10 cellular contexts compared by ENCODE assay signal in the genomic region with DNA sequence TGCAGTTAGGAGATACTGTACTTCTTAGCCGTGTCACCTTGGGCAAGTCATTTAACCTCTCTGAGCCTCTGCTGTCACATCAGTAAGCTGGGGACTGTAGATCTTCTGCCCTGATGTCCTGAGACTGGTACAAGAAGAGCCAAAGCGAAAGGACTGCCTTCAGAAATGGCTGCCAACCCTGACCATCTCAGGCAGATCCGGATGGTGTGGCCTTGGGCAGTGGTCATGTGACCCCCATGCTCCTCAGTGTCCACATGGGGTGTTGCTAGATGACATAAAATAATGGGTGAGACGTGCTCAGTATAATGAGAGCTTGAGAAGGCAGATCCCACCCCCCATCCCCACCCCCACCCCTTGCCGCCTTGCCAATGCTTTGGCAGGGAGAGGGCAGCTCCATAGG.
A peak's percentile ranks its signal among the peaks of the same experiment; 100 is the strongest.
DNase-seq lines count a peak whose midpoint lies in the region; ATAC-seq and TF ChIP-seq lines count a peak whose summit lies in the region.
"Had no signal": no experiment of that assay in that cellular context is flagged by ENCODE, and none has a peak within 500 bp of the region (broad histone marks: within the 10 kb centered on the region; RNA-seq: fewer than 3 reads in every experiment).

No MANE protein-coding gene starts in this region.

- H3K36me3 Mint-ChIP-seq in nephron (ENCODE audit: low read depth) (no peaks in the 10 kb centered on the region), HFFc6 (ENCODE audit: low read depth) (no peaks in the 10 kb centered on the region)
- peaks cover 4% of the 10 kb centered on the region for H3K36me3 Mint-ChIP-seq in activated CD4-positive, alpha-beta T cell treated with anti-CD3 and anti-CD28 coated beads, Interleukin-2, amount 10 ng/mL, durations not matched to agents 24 days and 14 days (ENCODE audit: low read depth)
- H3K36me3 Mint-ChIP-seq in activated T-cell treated with anti-CD3 and anti-CD28 coated beads, Interleukin-2, amount 50 U/mL, for 72 hours (ENCODE audit: insufficient read depth in 2 of 2), result no peaks in the 10 kb centered on the region
- H3K36me3 Mint-ChIP-seq: naive B cell had no signal

- TF ChIP-seq POLR2A in adrenal gland (IDR thresholded peaks at IDR 0.05) (no peak), esophagus squamous epithelium (IDR thresholded peaks at IDR 0.05) (no peak)

- no peak for ATAC-seq in activated T-cell treated with anti-CD3 and anti-CD28 coated beads, Interleukin-2, amount 50 U/mL, for 72 hours (replicated peaks in 1 of 2)

- TF ChIP-seq CTCF in adrenal gland (IDR thresholded peaks at IDR 0.05) (no peak), esophagus squamous epithelium (IDR thresholded peaks at IDR 0.05) (no peak), nephron (IDR thresholded peaks at IDR 0.05; ENCODE audit: unreplicated experiment in 3 of 3) (no peak), tibial artery (IDR thresholded peaks at IDR 0.05) (no peak), HFFc6 (IDR thresholded peaks at IDR 0.05) (no peak)

- WGBS in adrenal gland, 4 donors, result 40 to 58% (median 50%) methylated on average over 4 to 5 of the region's 5 CpGs; no CpG with 5 or more reads in 1 of the 4 donors
- 60% methylated on average over 1 of the region's 5 CpGs; no CpG with 5 or more reads in 1 of the 2 donors for WGBS in esophagus squamous epithelium, 2 donors

- no peaks in the 10 kb centered on the region for H3K9me3 ChIP-seq in adrenal gland (replicated peaks in 1 of 3)
- H3K9me3 ChIP-seq in esophagus squamous epithelium, result no peaks in the 10 kb centered on the region
- no peaks in the 10 kb centered on the region for H3K9me3 ChIP-seq in tibial artery

- DNase-seq in adrenal gland (peak; percentile 44 to 76 (median 73)), esophagus squamous epithelium (lab: John Stamatoyannopoulos, UW) (no peak), tibial artery (peak; percentile 42 to 72), HFFc6 (no peak)
- no peak for DNase-seq in activated CD4-positive, alpha-beta T cell treated with anti-CD3 and anti-CD28 coated beads, Interleukin-2, amount 10 ng/mL, durations not matched to agents 24 days and 14 days
- DNase-seq in activated T-cell treated with anti-CD3 and anti-CD28 coated beads, Interleukin-2, amount 50 U/mL, for 72 hours, result no peak
- DNase-seq: activated CD8-positive, alpha-beta memory T cell treated with anti-CD3 and anti-CD28 coated beads, Interleukin-2, amount 50 U/mL, for 4 hours; naive B cell; stimulated activated CD8-positive, alpha-beta memory T cell treated with anti-CD3 and anti-CD28 coated beads, Interleukin-4, amount 100 ng/mL, for 48 hours had no signal

- intact Hi-C loops in adrenal gland (cut with DNase I), result loop anchor here in 1 of 2 donors (5.0 kb wide), 1 partner anchor 209 kb away; no protein-coding TSS in a partner anchor
- intact Hi-C loops in esophagus squamous epithelium (cut with DNase I), result no loop called here
- intact Hi-C loops in tibial artery (cut with DNase I; ENCODE audit: low total_unique reads), result no loop called here
- intact Hi-C loops in activated CD4-positive, alpha-beta T cell treated with anti-CD3 and anti-CD28 coated beads, Interleukin-2, amount 10 ng/mL, durations not matched to agents 24 days and 14 days (cut with micrococcal nuclease), result no loop called here

- H3K27me3 Mint-ChIP-seq in nephron (ENCODE audit: low read depth) (peaks cover 3% of the 10 kb centered on the region), HFFc6 (ENCODE audit: insufficient read depth) (no peaks in the 10 kb centered on the region)
- H3K27me3 Mint-ChIP-seq in activated CD4-positive, alpha-beta T cell treated with anti-CD3 and anti-CD28 coated beads, Interleukin-2, amount 10 ng/mL, durations not matched to agents 24 days and 14 days, result no peaks in the 10 kb centered on the region
- H3K27me3 Mint-ChIP-seq in activated T-cell treated with anti-CD3 and anti-CD28 coated beads, Interleukin-2, amount 50 U/mL, for 72 hours (ENCODE audit: low read depth), result peaks cover 9% of the 10 kb centered on the region

- H3K4me1 Mint-ChIP-seq in nephron (peaks cover 19% of the 10 kb centered on the region), HFFc6 (ENCODE audit: low read depth) (peaks cover 18% of the 10 kb centered on the region)
- peaks cover 9% of the 10 kb centered on the region for H3K4me1 Mint-ChIP-seq in activated CD4-positive, alpha-beta T cell treated with anti-CD3 and anti-CD28 coated beads, Interleukin-2, amount 10 ng/mL, durations not matched to agents 24 days and 14 days
- H3K4me1 Mint-ChIP-seq in activated T-cell treated with anti-CD3 and anti-CD28 coated beads, Interleukin-2, amount 50 U/mL, for 72 hours (ENCODE audit: low read depth), result no peaks in the 10 kb centered on the region
- H3K4me1 Mint-ChIP-seq: naive B cell had no signal

- peaks cover 7 to 14% of the 10 kb centered on the region in 2 donors for H3K4me1 ChIP-seq in adrenal gland (replicated peaks in 1 of 2)
- peaks cover 0 to 43% (median 8%) of the 10 kb centered on the region in 3 donors for H3K4me1 ChIP-seq in esophagus squamous epithelium
- H3K4me1 ChIP-seq in tibial artery, result peaks cover 0 to 50% (median 17%) of the 10 kb centered on the region in 4 donors

- H3K27ac ChIP-seq in adrenal gland (peak overlapping the region; percentile 69 to 92 (median 79)), esophagus squamous epithelium (peak overlapping the region; percentile 39 to 90 (median 74)), tibial artery (peak overlapping the region; percentile 82 to 85)

- H3K4me3 ChIP-seq in adrenal gland, result peak overlapping the region in 1 of 4 donors; percentile 28
- H3K4me3 ChIP-seq in esophagus squamous epithelium, result peak overlapping the region in 1 of 4 donors; percentile 37
- peak overlapping the region; percentile 36 to 43 for H3K4me3 ChIP-seq in tibial artery

- no peaks in the 10 kb centered on the region for H3K27me3 ChIP-seq in adrenal gland
- no peaks in the 10 kb centered on the region for H3K27me3 ChIP-seq in esophagus squamous epithelium
- H3K27me3 ChIP-seq in tibial artery, result no peaks in the 10 kb centered on the region

- H3K27ac Mint-ChIP-seq in nephron (peak overlapping the region in 2 of 3 experiments; percentile 28 to 59), HFFc6 (no peak overlapping the region)
- H3K27ac Mint-ChIP-seq in activated CD4-positive, alpha-beta T cell treated with anti-CD3 and anti-CD28 coated beads, Interleukin-2, amount 10 ng/mL, durations not matched to agents 24 days and 14 days, result no peak overlapping the region
- H3K27ac Mint-ChIP-seq in activated T-cell treated with anti-CD3 and anti-CD28 coated beads, Interleukin-2, amount 50 U/mL, for 72 hours, result no peak overlapping the region

- H3K9me3 Mint-ChIP-seq in nephron, result peaks cover 6% of the 10 kb centered on the region
- H3K9me3 Mint-ChIP-seq in HFFc6, result no peaks in the 10 kb centered on the region
- no peaks in the 10 kb centered on the region for H3K9me3 Mint-ChIP-seq in activated CD4-positive, alpha-beta T cell treated with anti-CD3 and anti-CD28 coated beads, Interleukin-2, amount 10 ng/mL, durations not matched to agents 24 days and 14 days
- no peaks in the 10 kb centered on the region for H3K9me3 Mint-ChIP-seq in activated T-cell treated with anti-CD3 and anti-CD28 coated beads, Interleukin-2, amount 50 U/mL, for 72 hours
- H3K9me3 Mint-ChIP-seq: naive B cell had no signal

- H3K36me3 ChIP-seq in adrenal gland (replicated peaks in 1 of 2) (no peaks in the 10 kb centered on the region), esophagus squamous epithelium (no peaks in the 10 kb centered on the region), tibial artery (no peaks in the 10 kb centered on the region)

- H3K4me3 Mint-ChIP-seq in nephron (no peak overlapping the region), HFFc6 (no peak overlapping the region)
- H3K4me3 Mint-ChIP-seq in activated CD4-positive, alpha-beta T cell treated with anti-CD3 and anti-CD28 coated beads, Interleukin-2, amount 10 ng/mL, durations not matched to agents 24 days and 14 days, result no peak overlapping the region
- no peak overlapping the region for H3K4me3 Mint-ChIP-seq in activated T-cell treated with anti-CD3 and anti-CD28 coated beads, Interleukin-2, amount 50 U/mL, for 72 hours
- H3K4me3 Mint-ChIP-seq: naive B cell had no signal

Comparison
In these comparisons a context has a peak if more than half of its experiments do, and no peak if none do; other contexts are left out.
1. DNase-seq: peak in adrenal gland (7 of 7) and tibial artery (2 of 2); none in esophagus squamous epithelium (single experiment), HFFc6 (single experiment), activated CD4-positive, alpha-beta T cell treated with anti-CD3 and anti-CD28 coated beads, Interleukin-2, amount 10 ng/mL, durations not matched to agents 24 days and 14 days (single experiment) and activated T-cell treated with anti-CD3 and anti-CD28 coated beads, Interleukin-2, amount 50 U/mL, for 72 hours (0 of 2).
2. H3K27ac Mint-ChIP-seq: peak in nephron (2 of 3); none in HFFc6 (single experiment), activated CD4-positive, alpha-beta T cell treated with anti-CD3 and anti-CD28 coated beads, Interleukin-2, amount 10 ng/mL, durations not matched to agents 24 days and 14 days (single experiment) and activated T-cell treated with anti-CD3 and anti-CD28 coated beads, Interleukin-2, amount 50 U/mL, for 72 hours (single experiment).
3. Peak in every context shown above with its lines, with median percentiles within 50 percentile points of each other: H3K27ac ChIP-seq.